ENCODE assay signal across 16 cellular contexts in the genomic region with DNA sequence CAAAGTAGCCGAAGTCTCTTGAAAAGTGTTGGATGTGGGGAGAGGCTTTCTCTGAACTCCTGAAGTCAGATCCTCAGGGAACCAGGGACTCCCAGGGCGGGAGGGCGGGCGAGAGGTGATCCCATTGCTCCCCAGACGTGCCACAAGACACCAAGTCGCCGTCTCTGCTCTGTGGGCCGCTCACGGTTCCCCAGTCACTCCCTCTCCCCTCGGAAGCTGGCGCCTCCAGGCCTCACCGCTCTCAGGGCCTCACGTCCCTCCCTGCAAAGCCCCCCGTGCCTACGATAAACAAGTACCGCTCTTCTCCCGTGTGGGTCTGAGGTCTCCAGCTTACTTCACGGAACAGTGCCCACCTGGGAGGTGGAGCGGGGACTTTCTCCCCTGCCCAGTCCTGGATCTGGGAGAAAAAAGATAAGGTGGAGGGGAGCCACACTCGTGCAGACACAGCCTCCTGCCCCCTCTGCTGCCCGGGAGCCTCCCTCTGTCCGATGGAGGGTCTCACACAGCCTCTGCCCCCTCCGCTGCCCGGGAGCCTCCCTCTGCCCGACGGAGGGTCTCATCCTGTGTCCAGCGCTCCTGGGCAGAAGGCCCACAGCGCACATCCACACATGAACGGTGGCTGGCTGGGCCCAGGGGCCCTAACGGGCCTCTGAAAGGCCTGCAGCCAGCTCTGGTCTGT.
"Had no signal": no experiment of that assay in that cellular context is flagged by ENCODE, and none has a peak within 500 bp of the region (broad histone marks: within the 10 kb centered on the region; RNA-seq: fewer than 3 reads in every experiment).

No MANE protein-coding gene starts in this region.

- H3K4me3 Mint-ChIP-seq: activated CD4-positive, alpha-beta T cell treated with anti-CD3 and anti-CD28 coated beads, Interleukin-2, amount 10 ng/mL, durations not matched to agents 7 days and 5 days; activated CD8-positive, alpha-beta T cell treated with anti-CD3 and anti-CD28 coated beads, Interleukin-2, amount 10 ng/mL, durations not matched to agents 7 days and 5 days; activated naive CD4-positive, alpha-beta T cell treated with anti-CD3 and anti-CD28 coated beads for 36 hours; activated T-cell treated with anti-CD3 and anti-CD28 coated beads, Interleukin-2, amount 50 U/mL, for 4 hours; neural progenitor cell; T-helper 1 cell treated with Interleukin-12 subunit alpha and Interleukin-12 subunit beta and Interleukin-4 antibody, amounts not matched to agents 30 μg/mL and 1 μg/mL, for 36 hours had no signal

- H3K4me2 ChIP-seq: neural progenitor cell had no signal

- ATAC-seq: activated CD4-positive, CD25-positive, alpha-beta regulatory T cell treated with anti-CD3 and anti-CD28 coated beads, Interleukin-2, amount 50 U/mL, for 24 hours; activated CD8-positive, alpha-beta T cell treated with anti-CD3 and anti-CD28 coated beads, Interleukin-2, amount 10 ng/mL, durations not matched to agents 7 days and 5 days; activated T-cell treated with anti-CD3 and anti-CD28 coated beads, Interleukin-2, amount 50 U/mL, for 4 hours; naive thymus-derived CD4-positive, alpha-beta T cell; psoas muscle; sciatic nerve had no signal

- H3K27me3 ChIP-seq: esophagus squamous epithelium, neural progenitor cell had no signal

- H3K9ac ChIP-seq: neural progenitor cell had no signal

- DNase-seq: activated CD4-positive, alpha-beta T cell treated with anti-CD3 and anti-CD28 coated beads, Interleukin-2, amount 10 ng/mL, durations not matched to agents 7 days and 5 days; activated CD8-positive, alpha-beta memory T cell treated with anti-CD3 and anti-CD28 coated beads, Interleukin-2, amount 50 U/mL, for 4 hours; activated CD8-positive, alpha-beta T cell treated with anti-CD3 and anti-CD28 coated beads, Interleukin-2, amount 10 ng/mL, durations not matched to agents 7 days and 5 days; activated naive CD4-positive, alpha-beta T cell treated with anti-CD3 and anti-CD28 coated beads for 36 hours; activated T-cell treated with anti-CD3 and anti-CD28 coated beads, Interleukin-2, amount 50 U/mL, for 4 hours; anterior cingulate cortex; effector memory CD4-positive, alpha-beta T cell; esophagus squamous epithelium; naive thymus-derived CD4-positive, alpha-beta T cell; stimulated activated naive CD4-positive, alpha-beta T cell; trophoblast cell had no signal

- H3K27me3 Mint-ChIP-seq: activated CD4-positive, alpha-beta T cell treated with anti-CD3 and anti-CD28 coated beads, Interleukin-2, amount 10 ng/mL, durations not matched to agents 7 days and 5 days had no signal

- H3K27ac Mint-ChIP-seq: activated CD4-positive, alpha-beta T cell treated with anti-CD3 and anti-CD28 coated beads, Interleukin-2, amount 10 ng/mL, durations not matched to agents 7 days and 5 days; activated CD8-positive, alpha-beta T cell treated with anti-CD3 and anti-CD28 coated beads, Interleukin-2, amount 10 ng/mL, durations not matched to agents 7 days and 5 days; activated naive CD4-positive, alpha-beta T cell treated with anti-CD3 and anti-CD28 coated beads for 36 hours; naive thymus-derived CD4-positive, alpha-beta T cell; neural progenitor cell; T-helper 1 cell treated with Interleukin-12 subunit alpha and Interleukin-12 subunit beta and Interleukin-4 antibody, amounts not matched to agents 30 μg/mL and 1 μg/mL, for 36 hours had no signal

- H2AFZ ChIP-seq: neural progenitor cell had no signal

- H3K9me3 ChIP-seq: esophagus squamous epithelium, psoas muscle had no signal

- H3K36me3 ChIP-seq: esophagus squamous epithelium, neural progenitor cell had no signal

- H3K4me3 ChIP-seq: esophagus squamous epithelium, neural progenitor cell, psoas muscle had no signal

- H3K27ac ChIP-seq: neural progenitor cell, psoas muscle had no signal

- H3K4me1 ChIP-seq: neural progenitor cell had no signal
